In the genomic region with DNA sequence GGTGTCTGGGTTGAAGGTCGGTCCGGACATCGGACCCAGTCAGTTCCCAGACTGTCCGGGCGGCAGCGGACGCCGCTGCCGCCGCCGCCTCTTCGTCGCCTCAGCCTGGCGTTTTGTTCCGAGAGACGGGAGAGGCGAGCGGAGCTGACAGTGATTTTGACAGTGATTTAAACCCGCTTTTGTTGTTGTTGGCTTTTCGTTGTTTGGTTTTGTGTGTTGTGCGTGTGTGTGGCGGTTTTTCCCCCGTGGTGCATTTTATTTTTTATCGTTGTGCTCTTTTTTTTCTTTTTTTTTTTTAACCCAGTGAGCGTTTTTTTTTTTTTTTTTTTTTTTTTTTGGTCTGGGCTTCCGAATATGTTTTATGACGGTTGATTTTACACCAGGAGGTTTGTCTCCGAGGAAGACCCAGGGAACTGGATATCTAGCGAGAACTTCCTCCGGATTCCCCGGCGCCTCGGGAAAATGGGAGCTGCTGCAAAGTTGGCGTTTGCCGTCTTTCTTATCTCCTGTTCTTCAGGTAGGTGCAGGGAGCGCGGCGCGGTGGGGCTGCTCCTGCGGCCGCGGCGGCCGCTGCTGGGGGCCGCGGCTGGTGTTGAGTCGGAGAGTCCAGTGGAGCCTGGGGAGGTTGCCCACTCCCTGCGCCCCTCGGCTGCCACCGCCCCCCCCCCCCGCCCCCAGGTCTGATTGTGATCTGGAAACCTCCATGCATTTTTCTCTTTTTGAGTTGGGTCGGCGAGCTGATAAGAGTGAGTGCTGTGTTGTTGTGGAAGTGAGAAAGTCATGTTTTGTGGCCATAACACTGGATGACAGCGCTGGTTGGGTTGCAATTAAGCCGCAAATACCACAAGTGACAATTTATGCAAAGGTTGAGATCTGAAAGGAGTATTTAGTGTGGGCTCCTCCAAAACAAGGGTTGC, we compare ENCODE assay signal across 1 cellular context.
TF ChIP-seq lines count a peak whose summit lies in the region.

A gene (plus strand): TSS at position 339 of the 917 bp plus-strand sequence. CDS start 124 bp downstream, at position 463.

TF ChIP-seq in GM23338, 12 proteins besides CTCF, POLR2A, EP300 and RAD21 (continued from another document):
- TF ChIP-seq, protein P1, sequence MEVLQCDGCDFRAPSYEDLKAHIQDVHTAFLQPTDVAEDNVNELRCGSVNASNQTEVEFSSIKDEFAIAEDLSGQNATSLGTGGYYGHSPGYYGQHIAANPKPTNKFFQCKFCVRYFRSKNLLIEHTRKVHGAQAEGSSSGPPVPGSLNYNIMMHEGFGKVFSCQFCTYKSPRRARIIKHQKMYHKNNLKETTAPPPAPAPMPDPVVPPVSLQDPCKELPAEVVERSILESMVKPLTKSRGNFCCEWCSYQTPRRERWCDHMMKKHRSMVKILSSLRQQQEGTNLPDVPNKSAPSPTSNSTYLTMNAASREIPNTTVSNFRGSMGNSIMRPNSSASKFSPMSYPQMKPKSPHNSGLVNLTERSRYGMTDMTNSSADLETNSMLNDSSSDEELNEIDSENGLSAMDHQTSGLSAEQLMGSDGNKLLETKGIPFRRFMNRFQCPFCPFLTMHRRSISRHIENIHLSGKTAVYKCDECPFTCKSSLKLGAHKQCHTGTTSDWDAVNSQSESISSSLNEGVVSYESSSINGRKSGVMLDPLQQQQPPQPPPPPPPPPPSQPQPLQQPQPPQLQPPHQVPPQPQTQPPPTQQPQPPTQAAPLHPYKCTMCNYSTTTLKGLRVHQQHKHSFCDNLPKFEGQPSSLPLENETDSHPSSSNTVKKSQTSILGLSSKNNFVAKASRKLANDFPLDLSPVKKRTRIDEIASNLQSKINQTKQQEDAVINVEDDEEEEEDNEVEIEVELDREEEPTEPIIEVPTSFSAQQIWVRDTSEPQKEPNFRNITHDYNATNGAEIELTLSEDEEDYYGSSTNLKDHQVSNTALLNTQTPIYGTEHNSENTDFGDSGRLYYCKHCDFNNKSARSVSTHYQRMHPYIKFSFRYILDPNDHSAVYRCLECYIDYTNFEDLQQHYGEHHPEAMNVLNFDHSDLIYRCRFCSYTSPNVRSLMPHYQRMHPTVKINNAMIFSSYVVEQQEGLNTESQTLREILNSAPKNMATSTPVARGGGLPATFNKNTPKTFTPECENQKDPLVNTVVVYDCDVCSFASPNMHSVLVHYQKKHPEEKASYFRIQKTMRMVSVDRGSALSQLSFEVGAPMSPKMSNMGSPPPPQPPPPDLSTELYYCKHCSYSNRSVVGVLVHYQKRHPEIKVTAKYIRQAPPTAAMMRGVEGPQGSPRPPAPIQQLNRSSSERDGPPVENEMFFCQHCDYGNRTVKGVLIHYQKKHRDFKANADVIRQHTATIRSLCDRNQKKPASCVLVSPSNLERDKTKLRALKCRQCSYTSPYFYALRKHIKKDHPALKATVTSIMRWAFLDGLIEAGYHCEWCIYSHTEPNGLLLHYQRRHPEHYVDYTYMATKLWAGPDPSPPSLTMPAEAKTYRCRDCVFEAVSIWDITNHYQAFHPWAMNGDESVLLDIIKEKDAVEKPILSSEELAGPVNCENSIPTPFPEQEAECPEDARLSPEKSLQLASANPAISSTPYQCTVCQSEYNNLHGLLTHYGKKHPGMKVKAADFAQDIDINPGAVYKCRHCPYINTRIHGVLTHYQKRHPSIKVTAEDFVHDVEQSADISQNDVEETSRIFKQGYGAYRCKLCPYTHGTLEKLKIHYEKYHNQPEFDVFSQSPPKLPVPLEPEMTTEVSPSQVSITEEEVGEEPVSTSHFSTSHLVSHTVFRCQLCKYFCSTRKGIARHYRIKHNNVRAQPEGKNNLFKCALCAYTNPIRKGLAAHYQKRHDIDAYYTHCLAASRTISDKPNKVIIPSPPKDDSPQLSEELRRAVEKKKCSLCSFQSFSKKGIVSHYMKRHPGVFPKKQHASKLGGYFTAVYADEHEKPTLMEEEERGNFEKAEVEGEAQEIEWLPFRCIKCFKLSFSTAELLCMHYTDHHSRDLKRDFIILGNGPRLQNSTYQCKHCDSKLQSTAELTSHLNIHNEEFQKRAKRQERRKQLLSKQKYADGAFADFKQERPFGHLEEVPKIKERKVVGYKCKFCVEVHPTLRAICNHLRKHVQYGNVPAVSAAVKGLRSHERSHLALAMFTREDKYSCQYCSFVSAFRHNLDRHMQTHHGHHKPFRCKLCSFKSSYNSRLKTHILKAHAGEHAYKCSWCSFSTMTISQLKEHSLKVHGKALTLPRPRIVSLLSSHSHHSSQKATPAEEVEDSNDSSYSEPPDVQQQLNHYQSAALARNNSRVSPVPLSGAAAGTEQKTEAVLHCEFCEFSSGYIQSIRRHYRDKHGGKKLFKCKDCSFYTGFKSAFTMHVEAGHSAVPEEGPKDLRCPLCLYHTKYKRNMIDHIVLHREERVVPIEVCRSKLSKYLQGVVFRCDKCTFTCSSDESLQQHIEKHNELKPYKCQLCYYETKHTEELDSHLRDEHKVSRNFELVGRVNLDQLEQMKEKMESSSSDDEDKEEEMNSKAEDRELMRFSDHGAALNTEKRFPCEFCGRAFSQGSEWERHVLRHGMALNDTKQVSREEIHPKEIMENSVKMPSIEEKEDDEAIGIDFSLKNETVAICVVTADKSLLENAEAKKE (CRISPR knock-in tag; IDR thresholded peaks at IDR 0.05), result no peak
- TF ChIP-seq JUNB (IDR thresholded peaks at IDR 0.05; ENCODE audit: unreplicated experiment), result no peak
- no peak for TF ChIP-seq STAT1 (IDR thresholded peaks at IDR 0.05; ENCODE audit: unreplicated experiment)
- TF ChIP-seq, protein P2, sequence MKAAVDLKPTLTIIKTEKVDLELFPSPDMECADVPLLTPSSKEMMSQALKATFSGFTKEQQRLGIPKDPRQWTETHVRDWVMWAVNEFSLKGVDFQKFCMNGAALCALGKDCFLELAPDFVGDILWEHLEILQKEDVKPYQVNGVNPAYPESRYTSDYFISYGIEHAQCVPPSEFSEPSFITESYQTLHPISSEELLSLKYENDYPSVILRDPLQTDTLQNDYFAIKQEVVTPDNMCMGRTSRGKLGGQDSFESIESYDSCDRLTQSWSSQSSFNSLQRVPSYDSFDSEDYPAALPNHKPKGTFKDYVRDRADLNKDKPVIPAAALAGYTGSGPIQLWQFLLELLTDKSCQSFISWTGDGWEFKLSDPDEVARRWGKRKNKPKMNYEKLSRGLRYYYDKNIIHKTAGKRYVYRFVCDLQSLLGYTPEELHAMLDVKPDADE (IDR thresholded peaks at IDR 0.05), result no peak
- TF ChIP-seq, protein P3, sequence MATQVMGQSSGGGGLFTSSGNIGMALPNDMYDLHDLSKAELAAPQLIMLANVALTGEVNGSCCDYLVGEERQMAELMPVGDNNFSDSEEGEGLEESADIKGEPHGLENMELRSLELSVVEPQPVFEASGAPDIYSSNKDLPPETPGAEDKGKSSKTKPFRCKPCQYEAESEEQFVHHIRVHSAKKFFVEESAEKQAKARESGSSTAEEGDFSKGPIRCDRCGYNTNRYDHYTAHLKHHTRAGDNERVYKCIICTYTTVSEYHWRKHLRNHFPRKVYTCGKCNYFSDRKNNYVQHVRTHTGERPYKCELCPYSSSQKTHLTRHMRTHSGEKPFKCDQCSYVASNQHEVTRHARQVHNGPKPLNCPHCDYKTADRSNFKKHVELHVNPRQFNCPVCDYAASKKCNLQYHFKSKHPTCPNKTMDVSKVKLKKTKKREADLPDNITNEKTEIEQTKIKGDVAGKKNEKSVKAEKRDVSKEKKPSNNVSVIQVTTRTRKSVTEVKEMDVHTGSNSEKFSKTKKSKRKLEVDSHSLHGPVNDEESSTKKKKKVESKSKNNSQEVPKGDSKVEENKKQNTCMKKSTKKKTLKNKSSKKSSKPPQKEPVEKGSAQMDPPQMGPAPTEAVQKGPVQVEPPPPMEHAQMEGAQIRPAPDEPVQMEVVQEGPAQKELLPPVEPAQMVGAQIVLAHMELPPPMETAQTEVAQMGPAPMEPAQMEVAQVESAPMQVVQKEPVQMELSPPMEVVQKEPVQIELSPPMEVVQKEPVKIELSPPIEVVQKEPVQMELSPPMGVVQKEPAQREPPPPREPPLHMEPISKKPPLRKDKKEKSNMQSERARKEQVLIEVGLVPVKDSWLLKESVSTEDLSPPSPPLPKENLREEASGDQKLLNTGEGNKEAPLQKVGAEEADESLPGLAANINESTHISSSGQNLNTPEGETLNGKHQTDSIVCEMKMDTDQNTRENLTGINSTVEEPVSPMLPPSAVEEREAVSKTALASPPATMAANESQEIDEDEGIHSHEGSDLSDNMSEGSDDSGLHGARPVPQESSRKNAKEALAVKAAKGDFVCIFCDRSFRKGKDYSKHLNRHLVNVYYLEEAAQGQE (IDR thresholded peaks at IDR 0.05; ENCODE audit: unreplicated experiment), result no peak
